In the genomic region with DNA sequence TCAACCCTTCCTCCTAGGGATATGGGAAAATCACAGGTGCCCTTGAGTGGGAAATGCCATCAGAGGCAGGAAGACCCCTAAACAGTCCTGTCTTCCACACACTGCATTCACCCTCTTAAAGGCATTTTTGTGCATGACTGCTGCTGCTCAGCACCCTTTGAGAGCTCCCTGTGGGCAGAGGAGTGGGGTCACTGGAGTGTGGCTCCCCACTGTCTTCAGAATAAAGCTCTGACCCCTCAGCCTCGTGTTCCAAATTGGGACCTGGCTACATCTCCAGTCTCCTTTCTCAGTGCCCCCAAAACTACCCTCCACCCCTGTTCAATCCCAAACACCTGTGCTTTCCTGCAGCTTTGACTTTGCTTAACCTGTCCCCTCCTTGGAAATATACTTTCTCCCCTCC, we compare ENCODE assay signal across 21 cellular contexts. TPM values are rescaled to one million over a fixed set of nuclear protein-coding genes. Genes with fewer than 3 reads are reported as not detected.
"Had no signal": no experiment of that assay in that cellular context is flagged by ENCODE, and none has a peak within 500 bp of the region (broad histone marks: within the 10 kb centered on the region; RNA-seq: fewer than 3 reads in every experiment).

No MANE protein-coding gene starts in this region.

- H3K9ac ChIP-seq: parathyroid adenoma had no signal

- H2AFZ ChIP-seq: parathyroid adenoma had no signal

- H3K79me2 ChIP-seq: parathyroid adenoma had no signal

- H3K27ac ChIP-seq: adrenal gland, neutrophil, parathyroid adenoma had no signal

- DNase-seq: activated CD4-positive, alpha-beta T cell treated with anti-CD3 and anti-CD28 coated beads, Interleukin-2, amount 10 ng/mL, durations not matched to agents 7 days and 5 days; activated CD8-positive, alpha-beta memory T cell treated with anti-CD3 and anti-CD28 coated beads, Interleukin-2, amount 50 U/mL, for 4 hours; activated naive CD4-positive, alpha-beta T cell treated with anti-CD3 and anti-CD28 coated beads for 36 hours; activated T-cell treated with anti-CD3 and anti-CD28 coated beads, Interleukin-2, amount 50 U/mL, for 4 hours; adrenal gland; erythroblast; foreskin melanocyte; glutamatergic neuron; kidney glomerular epithelial cell; mesendoderm; naive thymus-derived CD8-positive, alpha-beta T cell; transverse colon had no signal

- H3K4me1 ChIP-seq: parathyroid adenoma had no signal

- H3K27me3 ChIP-seq: adrenal gland, dorsolateral prefrontal cortex had no signal

- H3K27ac Mint-ChIP-seq: activated CD4-positive, alpha-beta T cell treated with anti-CD3 and anti-CD28 coated beads, Interleukin-2, amount 10 ng/mL, durations not matched to agents 7 days and 5 days; activated naive CD4-positive, alpha-beta T cell treated with anti-CD3 and anti-CD28 coated beads for 36 hours; stimulated activated naive CD8-positive, alpha-beta T cell treated with anti-CD3 and anti-CD28 coated beads, Interleukin-15, Interleukin-2, amounts not matched to agents 100 ng/mL and 50 ng/mL, for 24 hours; T-helper 1 cell treated with Interleukin-12 subunit alpha and Interleukin-12 subunit beta and Interleukin-4 antibody, amounts not matched to agents 30 μg/mL and 1 μg/mL, for 36 hours had no signal

- H3K36me3 ChIP-seq: adrenal gland, neutrophil, transverse colon had no signal

- H3K4me3 ChIP-seq: adrenal gland, transverse colon had no signal

- H3K9me3 ChIP-seq: adrenal gland, neutrophil, transverse colon had no signal

- H3K9me3 Mint-ChIP-seq: activated CD4-positive, alpha-beta T cell treated with anti-CD3 and anti-CD28 coated beads, Interleukin-2, amount 10 ng/mL, durations not matched to agents 7 days and 5 days; activated naive CD4-positive, alpha-beta T cell treated with anti-CD3 and anti-CD28 coated beads for 36 hours; activated T-cell treated with anti-CD3 and anti-CD28 coated beads, Interleukin-2, amount 50 U/mL, for 4 hours; stimulated activated naive CD8-positive, alpha-beta T cell treated with anti-CD3 and anti-CD28 coated beads, Interleukin-15, Interleukin-2, amounts not matched to agents 100 ng/mL and 50 ng/mL, for 24 hours; T-helper 1 cell treated with Interleukin-12 subunit alpha and Interleukin-12 subunit beta and Interleukin-4 antibody, amounts not matched to agents 30 μg/mL and 1 μg/mL, for 36 hours had no signal

- ATAC-seq: activated CD4-positive, CD25-positive, alpha-beta regulatory T cell treated with anti-CD3 and anti-CD28 coated beads, Interleukin-2, amount 50 U/mL, for 24 hours; activated T-cell treated with anti-CD3 and anti-CD28 coated beads, Interleukin-2, amount 50 U/mL, for 4 hours; naive thymus-derived CD8-positive, alpha-beta T cell had no signal

- H3K4me3 Mint-ChIP-seq: activated CD4-positive, alpha-beta T cell treated with anti-CD3 and anti-CD28 coated beads, Interleukin-2, amount 10 ng/mL, durations not matched to agents 7 days and 5 days; activated T-cell treated with anti-CD3 and anti-CD28 coated beads, Interleukin-2, amount 50 U/mL, for 4 hours; stimulated activated naive CD8-positive, alpha-beta T cell treated with anti-CD3 and anti-CD28 coated beads, Interleukin-15, Interleukin-2, amounts not matched to agents 100 ng/mL and 50 ng/mL, for 24 hours; T-helper 1 cell treated with Interleukin-12 subunit alpha and Interleukin-12 subunit beta and Interleukin-4 antibody, amounts not matched to agents 30 μg/mL and 1 μg/mL, for 36 hours had no signal

RNA-seq across cellular contexts. Expression of a gene that starts 46.6 kb away (rescaled TPM):
- total RNA-seq: activated CD4-positive, alpha-beta T cell treated with anti-CD3 and anti-CD28 coated beads, Interleukin-2, amount 10 ng/mL, durations not matched to agents 7 days and 5 days; activated naive CD4-positive, alpha-beta T cell treated with anti-CD3 and anti-CD28 coated beads for 36 hours; activated T-cell treated with anti-CD3 and anti-CD28 coated beads, Interleukin-2, amount 50 U/mL, for 4 hours; bronchial epithelial cell; lower leg skin; naive thymus-derived CD8-positive, alpha-beta T cell; renal cortical epithelial cell had no signal
- polyA plus RNA-seq: naive thymus-derived CD8-positive, alpha-beta T cell had no signal
